Comparison of ENCODE assay signal across 9 cellular contexts in the genomic region with DNA sequence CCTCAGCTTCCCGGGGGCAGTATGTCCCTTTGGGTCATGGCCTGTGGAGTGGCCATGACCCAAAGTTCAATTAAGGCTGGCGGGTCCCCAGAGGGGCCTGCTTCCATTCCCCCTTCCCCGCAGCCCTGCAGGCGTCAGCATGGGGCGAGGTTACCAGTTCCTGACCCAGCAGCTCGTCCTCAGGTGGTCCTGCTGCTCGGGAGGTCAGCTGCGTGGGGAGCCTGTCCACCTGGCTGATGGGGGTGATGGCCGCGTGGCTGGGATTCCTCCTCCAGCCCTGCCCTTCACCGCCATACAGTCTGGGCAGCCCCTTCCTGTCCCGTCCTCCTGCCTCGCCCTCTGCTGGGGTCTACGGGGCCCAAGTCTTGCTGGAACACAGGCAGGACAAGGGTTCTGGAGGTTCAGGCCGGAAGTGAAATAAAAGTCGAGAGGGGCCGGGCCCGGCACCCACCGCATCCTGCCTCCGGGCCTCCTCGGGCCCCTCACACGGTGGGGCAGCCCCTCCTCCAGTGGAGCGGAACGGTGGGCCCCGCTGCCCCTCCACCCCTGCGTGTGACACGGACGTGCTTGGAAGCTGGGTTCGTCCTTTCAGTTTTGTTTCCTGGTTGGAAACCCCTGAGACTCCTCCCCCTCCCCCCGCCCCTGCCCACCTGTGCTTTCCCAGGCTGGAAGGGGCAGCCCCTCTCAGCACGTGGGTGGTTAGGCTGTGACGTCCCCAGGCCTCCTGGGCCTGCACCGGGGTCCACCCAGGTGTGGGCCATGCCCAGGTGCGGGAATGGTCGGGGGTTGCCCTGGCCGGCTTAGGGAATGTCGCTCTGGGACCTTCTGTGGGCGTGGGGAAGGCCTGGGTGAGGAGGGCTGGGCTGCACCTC. TPM values are rescaled to one million over a fixed set of nuclear protein-coding genes. Genes with fewer than 3 reads are reported as not detected.
A peak's percentile ranks its signal among the peaks of the same experiment; 100 is the strongest.
DNase-seq lines count a peak whose midpoint lies in the region; ATAC-seq and TF ChIP-seq lines count a peak whose summit lies in the region.
"Had no signal": no experiment of that assay in that cellular context is flagged by ENCODE, and none has a peak within 500 bp of the region (broad histone marks: within the 10 kb centered on the region; RNA-seq: fewer than 3 reads in every experiment).

No MANE protein-coding gene starts in this region.

- H3K36me3 Mint-ChIP-seq in activated B cell treated with CpG ODN at 0.5 μM for 24 hours (ENCODE audit: low read depth): peaks cover 29% of the 10 kb centered on the region
- H3K36me3 Mint-ChIP-seq in progenitor cell of endocrine pancreas (ENCODE audit: insufficient read depth): peaks cover 4% of the 10 kb centered on the region

- CTCF ChIA-PET in activated B cell treated with CpG ODN at 0.5 μM for 24 hours (lab: Charles Lee): interaction anchor here (1.3 to 2.5 kb wide), 7 partner anchors 7 to 151 kb away, joined by 3 to 8 read pairs (median 5); a partner anchor contains a TSS

- intact Hi-C loops in activated B cell treated with CpG ODN at 0.5 μM for 24 hours (cut with micrococcal nuclease): loop anchor here (1.0 to 10.0 kb wide), 6 partner anchors 8 to 415 kb away; a partner anchor contains a TSS

- no peaks in the 10 kb centered on the region for H3K36me3 ChIP-seq in ectodermal cell (ENCODE audit: control insufficient read depth, insufficient read depth, low read length)

- peak overlapping the region; percentile 3 for H3K27ac ChIP-seq in ectodermal cell (ENCODE audit: insufficient read depth, low read depth, low read length, poor library complexity, severe bottlenecking)

- POLR2A ChIA-PET in activated B cell treated with CpG ODN at 0.5 μM for 24 hours (lab: Charles Lee): interaction anchor here (0.5 to 17.7 kb wide), 37 partner anchors 8 to 1686 kb away, joined by 3 to 481 read pairs (median 4); a partner anchor contains a TSS

- peaks cover 34% of the 10 kb centered on the region for H3K4me1 ChIP-seq in ectodermal cell (ENCODE audit: control insufficient read depth, insufficient read depth, low read length)

- H3K4me3 Mint-ChIP-seq in activated B cell treated with CpG ODN at 0.5 μM for 24 hours (peak overlapping the region; percentile 70), progenitor cell of endocrine pancreas (ENCODE audit: low read depth) (peak overlapping the region; percentile 24)

- TF ChIP-seq CTCF in activated B cell treated with CpG ODN at 0.5 μM for 24 hours (IDR thresholded peaks at IDR 0.05) (no peak), progenitor cell of endocrine pancreas (IDR thresholded peaks at IDR 0.05; ENCODE audit: unreplicated experiment) (peak; percentile 16)

- H3K9me3 Mint-ChIP-seq in activated B cell treated with CpG ODN at 0.5 μM for 24 hours: no peaks in the 10 kb centered on the region
- no peaks in the 10 kb centered on the region for H3K9me3 Mint-ChIP-seq in progenitor cell of endocrine pancreas (ENCODE audit: low read depth)

- H3K27me3 Mint-ChIP-seq in activated B cell treated with CpG ODN at 0.5 μM for 24 hours (no peaks in the 10 kb centered on the region), progenitor cell of endocrine pancreas (no peaks in the 10 kb centered on the region)

- peak; percentile 86 for DNase-seq in activated B cell treated with CpG ODN at 0.5 μM for 24 hours
- DNase-seq in progenitor cell of endocrine pancreas (ENCODE audit: low spot score, unreplicated experiment): peak; percentile 50
- no peak for DNase-seq in SW 1271 (lab: John Stamatoyannopoulos, UW)
- DNase-seq in NCI-H187 (lab: John Stamatoyannopoulos, UW): no peak
- no peak for DNase-seq in GM03348 (ENCODE audit: low spot score)

- peak overlapping the region; percentile 94 for H3K27ac Mint-ChIP-seq in activated B cell treated with CpG ODN at 0.5 μM for 24 hours
- peak overlapping the region; percentile 89 for H3K27ac Mint-ChIP-seq in progenitor cell of endocrine pancreas

- WGBS in ectodermal cell, 2 experiments: 64 to 66% methylated on average over 38 of the region's 38 CpGs

- no peaks in the 10 kb centered on the region for H3K27me3 ChIP-seq in ectodermal cell (ENCODE audit: control insufficient read depth, insufficient read depth, low read length, poor library complexity, severe bottlenecking)

- H3K9me3 ChIP-seq in ectodermal cell (ENCODE audit: control insufficient read depth, low read length): no peaks in the 10 kb centered on the region

- peaks cover 94% of the 10 kb centered on the region for H3K4me1 Mint-ChIP-seq in activated B cell treated with CpG ODN at 0.5 μM for 24 hours
- peaks cover 8% of the 10 kb centered on the region for H3K4me1 Mint-ChIP-seq in progenitor cell of endocrine pancreas (ENCODE audit: low read depth)

- no peak overlapping the region for H3K4me3 ChIP-seq in ectodermal cell (ENCODE audit: insufficient read depth, low read depth, low read length)

- ATAC-seq in GM18502 (IDR thresholded peaks at IDR 0.05; ENCODE audit: poor library complexity, unreplicated experiment): peak; percentile 51
- ATAC-seq in HG02759 (IDR thresholded peaks at IDR 0.05; ENCODE audit: unreplicated experiment): peak; percentile 60
- peak; percentile 64 for ATAC-seq in activated B cell treated with CpG ODN at 0.5 μM for 24 hours (ENCODE audit: low read depth)
- ATAC-seq: Panc1 had no signal

RNA-seq across cellular contexts. Expression of a gene that starts 6.8 kb away (rescaled TPM):
- total RNA-seq in activated B cell treated with CpG ODN at 0.5 μM for 24 hours: 144 and 152 TPM in 2 replicates
- 31.5 TPM for polyA plus RNA-seq in ectodermal cell (2013, experiment 1 of 4)
- 20.9 TPM for polyA plus RNA-seq in ectodermal cell (2013, experiment 2 of 4)
- 26.7 TPM for polyA plus RNA-seq in ectodermal cell (2013, experiment 3 of 4)
- 30.5 TPM for polyA plus RNA-seq in ectodermal cell (2013, experiment 4 of 4)
- 31.2 and 36.3 TPM in 2 replicates for total RNA-seq in progenitor cell of endocrine pancreas

RNA-seq across cellular contexts. Expression of a gene that starts 31.6 kb away (rescaled TPM):
- total RNA-seq in activated B cell treated with CpG ODN at 0.5 μM for 24 hours (3.1 and 3.5 TPM in 2 replicates), progenitor cell of endocrine pancreas (43.5 and 45.9 TPM in 2 replicates)
- 25.6 TPM for polyA plus RNA-seq in ectodermal cell (2013, experiment 1 of 4)
- 24.1 TPM for polyA plus RNA-seq in ectodermal cell (2013, experiment 2 of 4)
- polyA plus RNA-seq in ectodermal cell (2013, experiment 3 of 4): 15.8 TPM
- 15.8 TPM for polyA plus RNA-seq in ectodermal cell (2013, experiment 4 of 4)

RNA-seq across cellular contexts. Expression of a gene that starts 36.2 kb away (rescaled TPM):
- total RNA-seq in activated B cell treated with CpG ODN at 0.5 μM for 24 hours (2.0 and 2.2 TPM in 2 replicates), progenitor cell of endocrine pancreas (16.0 and 18.5 TPM in 2 replicates)
- 2.6 TPM for polyA plus RNA-seq in ectodermal cell (2013, experiment 1 of 4)
- polyA plus RNA-seq in ectodermal cell (2013, experiment 2 of 4): 2.9 TPM
- polyA plus RNA-seq in ectodermal cell (2013, experiment 3 of 4): 2.1 TPM
- polyA plus RNA-seq in ectodermal cell (2013, experiment 4 of 4): 2.5 TPM

Comparison
In these comparisons a context has a peak if more than half of its experiments do, and no peak if none do; other contexts are left out.
1. DNase-seq: peak in activated B cell treated with CpG ODN at 0.5 μM for 24 hours (single experiment) and progenitor cell of endocrine pancreas (single experiment); none in SW 1271 (0 of 2), NCI-H187 (0 of 2) and GM03348 (single experiment).
2. Peak in every context shown above with its lines, with median percentiles within 50 percentile points of each other: ATAC-seq.